11 cellular contexts compared by ENCODE assay signal in the genomic region with DNA sequence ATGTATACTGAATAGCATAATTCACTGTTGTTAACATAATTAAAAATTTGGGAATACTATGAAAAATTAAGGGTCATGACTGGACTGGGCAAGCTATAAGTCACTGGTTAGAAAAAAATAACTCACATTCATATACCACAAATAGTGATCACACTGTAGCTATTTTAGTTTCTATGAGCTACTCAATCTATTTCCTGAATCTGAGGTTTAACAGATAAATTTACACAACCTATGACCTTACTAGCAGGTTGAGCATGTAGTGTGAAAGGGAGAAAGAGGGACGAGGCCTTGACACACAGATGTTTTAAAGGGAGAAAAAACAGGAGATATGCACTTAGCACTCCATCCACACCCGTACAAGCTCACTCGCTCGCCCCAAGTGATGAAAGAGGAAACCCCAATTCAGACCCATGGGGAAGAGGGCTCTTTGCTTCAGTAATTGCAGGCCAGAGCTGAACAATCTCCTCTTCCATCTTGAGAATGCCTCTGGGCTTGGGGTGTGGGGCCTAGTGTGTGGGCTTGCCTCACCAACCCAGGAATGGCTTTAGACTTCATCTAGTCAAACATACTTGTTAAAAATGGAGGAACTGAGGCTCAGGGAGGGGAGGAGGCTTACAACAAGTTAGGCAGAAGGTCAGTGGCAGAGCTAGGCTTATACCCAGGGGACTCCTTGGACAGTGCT. TPM values are rescaled to one million over a fixed set of nuclear protein-coding genes. Genes with fewer than 3 reads are reported as not detected.
DNase-seq lines count a peak whose midpoint lies in the region; ATAC-seq and TF ChIP-seq lines count a peak whose summit lies in the region.
"Had no signal": no experiment of that assay in that cellular context is flagged by ENCODE, and none has a peak within 500 bp of the region (broad histone marks: within the 10 kb centered on the region; RNA-seq: fewer than 3 reads in every experiment).

No MANE protein-coding gene starts in this region.

- peaks cover 50% of the 10 kb centered on the region for H3K36me3 Mint-ChIP-seq in dendritic cell treated with granulocyte-macrophage colony-stimulating factor and Interleukin-4, amounts not matched to agents 40 ng/mL and 50 ng/mL, for 4 days (ENCODE audit: low read depth)
- H3K36me3 Mint-ChIP-seq in stimulated activated naive B cell treated with anti-CD40 and anti-IgM and Interleukin-4, amounts not matched to agents 10 μg/mL and 1 μg/mL and 100 μg/mL, for 72 hours = peaks cover 0 to 16% of the 10 kb centered on the region in 2 donors
- no peaks in the 10 kb centered on the region for H3K36me3 Mint-ChIP-seq in activated naive CD4-positive, alpha-beta T cell treated with anti-CD3 and anti-CD28 coated beads for 36 hours (ENCODE audit: low read depth)

- no peaks in the 10 kb centered on the region for H3K27me3 Mint-ChIP-seq in dendritic cell treated with granulocyte-macrophage colony-stimulating factor and Interleukin-4, amounts not matched to agents 40 ng/mL and 50 ng/mL, for 4 days
- H3K27me3 Mint-ChIP-seq in stimulated activated naive B cell treated with anti-CD40 and anti-IgM and Interleukin-4, amounts not matched to agents 10 μg/mL and 1 μg/mL and 100 μg/mL, for 72 hours = no peaks in the 10 kb centered on the region
- peaks cover 3% of the 10 kb centered on the region for H3K27me3 Mint-ChIP-seq in activated naive CD4-positive, alpha-beta T cell treated with anti-CD3 and anti-CD28 coated beads for 36 hours (ENCODE audit: low read depth)

- H3K9me3 Mint-ChIP-seq in dendritic cell treated with granulocyte-macrophage colony-stimulating factor and Interleukin-4, amounts not matched to agents 40 ng/mL and 50 ng/mL, for 4 days = no peaks in the 10 kb centered on the region
- H3K9me3 Mint-ChIP-seq in stimulated activated naive B cell treated with anti-CD40 and anti-IgM and Interleukin-4, amounts not matched to agents 10 μg/mL and 1 μg/mL and 100 μg/mL, for 72 hours = no peaks in the 10 kb centered on the region
- no peaks in the 10 kb centered on the region for H3K9me3 Mint-ChIP-seq in activated naive CD4-positive, alpha-beta T cell treated with anti-CD3 and anti-CD28 coated beads for 36 hours

- DNase-seq in KBM-7 (peak; percentile 40), omental fat pad (ENCODE audit: low spot score) (no peak)
- DNase-seq in stimulated activated naive B cell treated with anti-CD40 and anti-IgM and Interleukin-4, amounts not matched to agents 10 μg/mL and 1 μg/mL and 100 μg/mL, for 72 hours = no peak
- no peak for DNase-seq in activated naive CD4-positive, alpha-beta T cell treated with anti-CD3 and anti-CD28 coated beads for 36 hours
- DNase-seq: amniotic stem cell; MM.1S; stimulated activated CD4-positive, alpha-beta T cell treated with anti-CD3 and anti-CD28 coated beads, Interleukin-12 subunit alpha, Interleukin-12 subunit beta, amount 100 ng/mL, for 4 hours had no signal

- peak; percentile 25 for ATAC-seq in GM18520 (IDR thresholded peaks at IDR 0.05; ENCODE audit: unreplicated experiment)
- peak; percentile 30 to 36 for ATAC-seq in stimulated activated naive B cell treated with anti-CD40 and anti-IgM and Interleukin-4, amounts not matched to agents 10 μg/mL and 1 μg/mL and 100 μg/mL, for 72 hours (replicated peaks)
- ATAC-seq in HG02798 (IDR thresholded peaks at IDR 0.05; ENCODE audit: poor library complexity, unreplicated experiment) = no peak
- ATAC-seq in GM21825 (IDR thresholded peaks at IDR 0.05; ENCODE audit: unreplicated experiment) = no peak
- ATAC-seq in omental fat pad (ENCODE audit: low FRiP score) = no peak

- intact Hi-C loops in dendritic cell treated with granulocyte-macrophage colony-stimulating factor and Interleukin-4, amounts not matched to agents 40 ng/mL and 50 ng/mL, for 4 days (cut with micrococcal nuclease) = loop anchor here (5.0 kb wide), 1 partner anchor 38 kb away; no protein-coding TSS in a partner anchor
- intact Hi-C loops in activated naive CD4-positive, alpha-beta T cell treated with anti-CD3 and anti-CD28 coated beads for 36 hours (cut with micrococcal nuclease) = no loop called here

- in situ Hi-C loops in KBM-7 (cut with MboI; ENCODE audit: low pct_unique_long_range_greater_than_20kb, low sequenced_read_pairs) = no loop called here

- H3K27ac Mint-ChIP-seq in dendritic cell treated with granulocyte-macrophage colony-stimulating factor and Interleukin-4, amounts not matched to agents 40 ng/mL and 50 ng/mL, for 4 days = peak overlapping the region; percentile 81
- peak overlapping the region; percentile 75 for H3K27ac Mint-ChIP-seq in stimulated activated naive B cell treated with anti-CD40 and anti-IgM and Interleukin-4, amounts not matched to agents 10 μg/mL and 1 μg/mL and 100 μg/mL, for 72 hours
- no peak overlapping the region for H3K27ac Mint-ChIP-seq in activated naive CD4-positive, alpha-beta T cell treated with anti-CD3 and anti-CD28 coated beads for 36 hours

- CTCF ChIA-PET in activated naive CD4-positive, alpha-beta T cell treated with anti-CD3 and anti-CD28 coated beads for 36 hours (lab: Charles Lee) = interaction anchor here (0.7 to 1.6 kb wide), 2 partner anchors 102 to 928 kb away, joined by 4 to 5 read pairs; no protein-coding TSS in a partner anchor

- no peak overlapping the region for H3K4me3 Mint-ChIP-seq in dendritic cell treated with granulocyte-macrophage colony-stimulating factor and Interleukin-4, amounts not matched to agents 40 ng/mL and 50 ng/mL, for 4 days
- H3K4me3 Mint-ChIP-seq in stimulated activated naive B cell treated with anti-CD40 and anti-IgM and Interleukin-4, amounts not matched to agents 10 μg/mL and 1 μg/mL and 100 μg/mL, for 72 hours = peak overlapping the region; percentile 52 to 53
- no peak overlapping the region for H3K4me3 Mint-ChIP-seq in activated naive CD4-positive, alpha-beta T cell treated with anti-CD3 and anti-CD28 coated beads for 36 hours

- H3K4me1 Mint-ChIP-seq in dendritic cell treated with granulocyte-macrophage colony-stimulating factor and Interleukin-4, amounts not matched to agents 40 ng/mL and 50 ng/mL, for 4 days (ENCODE audit: low read depth) = peaks cover 86% of the 10 kb centered on the region
- H3K4me1 Mint-ChIP-seq in stimulated activated naive B cell treated with anti-CD40 and anti-IgM and Interleukin-4, amounts not matched to agents 10 μg/mL and 1 μg/mL and 100 μg/mL, for 72 hours = peaks cover 64 to 96% of the 10 kb centered on the region in 2 donors
- H3K4me1 Mint-ChIP-seq in activated naive CD4-positive, alpha-beta T cell treated with anti-CD3 and anti-CD28 coated beads for 36 hours (ENCODE audit: low read depth) = no peaks in the 10 kb centered on the region

- TF ChIP-seq CTCF in omental fat pad (IDR thresholded peaks at IDR 0.05) = no peak

RNA-seq across cellular contexts. Expression of a gene that starts 10.7 kb away (rescaled TPM):
- 10 to 100 TPM; 11.0 to 25.7 (median 15.1) TPM for total RNA-seq in omental fat pad
- 1 to 10 TPM; 1.0 to 1.2 TPM for total RNA-seq in activated naive CD4-positive, alpha-beta T cell treated with anti-CD3 and anti-CD28 coated beads for 36 hours

Comparison
In these comparisons a context has a peak if more than half of its experiments do, and no peak if none do; other contexts are left out.
1. ATAC-seq: peak in GM18520 (single experiment) and stimulated activated naive B cell treated with anti-CD40 and anti-IgM and Interleukin-4, amounts not matched to agents 10 μg/mL and 1 μg/mL and 100 μg/mL, for 72 hours (2 of 2); none in HG02798 (single experiment), GM21825 (single experiment) and omental fat pad (single experiment).
2. H3K4me3 Mint-ChIP-seq: peak in stimulated activated naive B cell treated with anti-CD40 and anti-IgM and Interleukin-4, amounts not matched to agents 10 μg/mL and 1 μg/mL and 100 μg/mL, for 72 hours (2 of 2); none in dendritic cell treated with granulocyte-macrophage colony-stimulating factor and Interleukin-4, amounts not matched to agents 40 ng/mL and 50 ng/mL, for 4 days (single experiment) and activated naive CD4-positive, alpha-beta T cell treated with anti-CD3 and anti-CD28 coated beads for 36 hours (single experiment).
3. RNA of a gene that starts 10.7 kb away (total RNA-seq): 11.0 to 25.7 TPM in omental fat pad; 1.0 to 1.2 TPM in activated naive CD4-positive, alpha-beta T cell treated with anti-CD3 and anti-CD28 coated beads for 36 hours; every median in the first group is over 4 times any median in the second.